In genomic region chr1:32890516-32891240, GRCh38 we compare ENCODE assay signal across 1 cellular context.
TF ChIP-seq lines count a peak whose summit lies in the region.

No MANE protein-coding gene starts in this region.

TF ChIP-seq in IMR-90, 13 proteins besides CTCF, POLR2A, EP300 and RAD21:
- TF ChIP-seq BHLHE40 (IDR thresholded peaks at IDR 0.05; ENCODE audit: low read depth, low read length) (no peak), ELK1 (IDR thresholded peaks at IDR 0.05; ENCODE audit: borderline replicate concordance, low read depth, low read length) (no peak), RFX5 (IDR thresholded peaks at IDR 0.05; ENCODE audit: low read depth, low read length) (no peak), RCOR1 (IDR thresholded peaks at IDR 0.05; ENCODE audit: insufficient replicate concordance, low read length) (no peak), NFE2L2 (IDR thresholded peaks at IDR 0.05; ENCODE audit: low read depth, low read length) (no peak), MAFK (IDR thresholded peaks at IDR 0.05; ENCODE audit: low read depth, low read length) (no peak), MAZ (IDR thresholded peaks at IDR 0.05; ENCODE audit: borderline replicate concordance, low read depth, low read length) (no peak), SMC3 (IDR thresholded peaks at IDR 0.05; ENCODE audit: low read depth, low read length) (no peak), CEBPB (IDR thresholded peaks at IDR 0.05; ENCODE audit: low read depth, low read length) (no peak), CHD1 (IDR thresholded peaks at IDR 0.05; ENCODE audit: low read depth, low read length) (no peak), FOS (IDR thresholded peaks at IDR 0.05; ENCODE audit: low read depth, low read length) (no peak), USF2 (IDR thresholded peaks at IDR 0.05; ENCODE audit: low read depth, low read length) (no peak), MXI1 (IDR thresholded peaks at IDR 0.05; ENCODE audit: borderline replicate concordance, low read depth, low read length) (no peak)
